Comparison of ENCODE assay signal across 1 cellular context in genomic region chr13:112894673-112895481, GRCh38.
TF ChIP-seq lines count a peak whose summit lies in the region.

No MANE protein-coding gene starts in this region.

TF ChIP-seq in HepG2, 621 proteins besides CTCF, POLR2A, EP300 and RAD21 (continued from another document and continues in another):
- TF ChIP-seq HMGXB3 (CRISPR knock-in tag; IDR thresholded peaks at IDR 0.05; ENCODE audit: borderline replicate concordance) (no peak), ZBTB34 (CRISPR knock-in tag; IDR thresholded peaks at IDR 0.05) (no peak), ZGPAT (CRISPR knock-in tag; IDR thresholded peaks at IDR 0.05) (peak; percentile 52; the same call in 1 of the 2 replicates), ZNF431 (CRISPR knock-in tag; IDR thresholded peaks at IDR 0.05; ENCODE audit: borderline replicate concordance, low read depth) (no peak), THRA (CRISPR knock-in tag; IDR thresholded peaks at IDR 0.05; ENCODE audit: borderline replicate concordance) (0 out of 2 replicates have a peak, but pooled peaks have one; percentile 21), SOX5 (CRISPR knock-in tag; IDR thresholded peaks at IDR 0.05; ENCODE audit: borderline replicate concordance) (peak; percentile 38; the same call in 1 of the 2 replicates), ZFP91 (CRISPR knock-in tag; IDR thresholded peaks at IDR 0.05; ENCODE audit: borderline replicate concordance) (peak; percentile 69; the same call in 1 of the 2 replicates), ZNF572 (CRISPR knock-in tag; IDR thresholded peaks at IDR 0.05) (peak; percentile 88; the same call in 1 of the 2 replicates), MED8 (CRISPR knock-in tag; IDR thresholded peaks at IDR 0.05; ENCODE audit: insufficient replicate concordance) (no peak), ZNF550 (CRISPR knock-in tag; IDR thresholded peaks at IDR 0.05; ENCODE audit: borderline replicate concordance) (peak; percentile 25; the same call in 1 of the 2 replicates), ZNF337 (CRISPR knock-in tag; IDR thresholded peaks at IDR 0.05; ENCODE audit: borderline replicate concordance, low read depth) (no peak), ZSCAN20 (CRISPR knock-in tag; IDR thresholded peaks at IDR 0.05; ENCODE audit: borderline replicate concordance) (0 out of 2 replicates have a peak, but pooled peaks have one; percentile 30), HHEX (CRISPR knock-in tag; IDR thresholded peaks at IDR 0.05) (no peak), ZNF317 (CRISPR knock-in tag; IDR thresholded peaks at IDR 0.05) (0 out of 2 replicates have a peak, but pooled peaks have one; percentile 39), ZNF331 (CRISPR knock-in tag; IDR thresholded peaks at IDR 0.05) (0 out of 2 replicates have a peak, but pooled peaks have one; percentile 10), ZNF737 (CRISPR knock-in tag; IDR thresholded peaks at IDR 0.05; ENCODE audit: borderline replicate concordance) (no peak), XRCC5 (optimal IDR thresholded peaks at IDR 0.05; ENCODE audit: low read length) (peak; percentile 33), THAP9 (CRISPR knock-in tag; IDR thresholded peaks at IDR 0.05; ENCODE audit: borderline replicate concordance) (no peak), ZNF276 (CRISPR knock-in tag; IDR thresholded peaks at IDR 0.05; ENCODE audit: low read depth) (peak; percentile 95), CBX2 (IDR thresholded peaks at IDR 0.05; ENCODE audit: low read depth, low read length) (no peak), CBX2 (CRISPR knock-in tag; IDR thresholded peaks at IDR 0.05; ENCODE audit: low read depth) (no peak), ZNF275 (CRISPR knock-in tag; IDR thresholded peaks at IDR 0.05; ENCODE audit: borderline replicate concordance) (0 out of 2 replicates have a peak, but pooled peaks have one; percentile 45), ZSCAN30 (CRISPR knock-in tag; IDR thresholded peaks at IDR 0.05) (no peak), REL (CRISPR knock-in tag; conservative IDR thresholded peaks at IDR 0.05) (no peak), ARID4A (CRISPR knock-in tag; IDR thresholded peaks at IDR 0.05; ENCODE audit: borderline replicate concordance) (peak; percentile 75; the same call in 1 of the 2 replicates), ZNF720 (CRISPR knock-in tag; IDR thresholded peaks at IDR 0.05) (no peak), ARID2 (CRISPR knock-in tag; IDR thresholded peaks at IDR 0.05; ENCODE audit: borderline replicate concordance) (no peak), ZBTB14 (CRISPR knock-in tag; IDR thresholded peaks at IDR 0.05) (no peak)
